30 cellular contexts compared by ENCODE assay signal in the genomic region with DNA sequence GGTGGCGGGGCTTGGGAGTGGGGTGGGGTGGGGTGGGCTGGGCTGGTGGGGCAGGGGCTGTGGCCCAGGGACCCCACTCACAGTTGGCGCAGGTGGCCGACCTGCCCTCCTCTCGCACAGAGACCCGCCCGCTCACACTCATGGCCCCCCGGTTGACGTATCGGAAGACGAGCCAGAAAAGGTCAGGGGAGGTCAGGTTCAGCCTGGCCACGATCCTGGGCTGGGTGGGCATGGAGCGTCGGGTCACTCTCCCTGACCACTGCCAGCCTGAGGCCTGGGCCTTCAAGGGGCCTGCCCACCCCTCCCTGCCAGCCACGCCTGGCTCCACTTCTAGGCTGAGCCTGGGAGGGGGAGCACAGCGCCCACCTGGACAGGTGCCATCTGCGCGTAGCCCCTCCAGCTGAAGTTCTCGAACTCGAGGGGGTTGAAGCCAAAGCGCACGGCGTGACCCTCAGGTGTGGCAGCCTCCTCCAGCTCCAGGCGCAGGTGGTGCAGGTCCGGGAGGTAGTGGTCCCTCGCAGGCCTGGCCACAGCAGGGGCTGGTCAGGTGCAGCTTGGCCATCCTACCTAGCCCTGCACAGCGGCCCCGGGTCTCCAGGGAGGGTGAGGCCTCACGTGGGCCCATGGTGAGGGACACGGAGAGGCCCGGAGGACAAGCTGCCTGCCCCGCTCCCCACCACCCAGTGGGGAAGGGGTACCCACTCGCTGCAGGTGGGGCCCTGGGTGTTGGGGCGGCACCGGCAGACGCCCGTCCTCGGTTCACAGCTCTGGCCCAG.
"Had no signal": no experiment of that assay in that cellular context is flagged by ENCODE, and none has a peak within 500 bp of the region (broad histone marks: within the 10 kb centered on the region; RNA-seq: fewer than 3 reads in every experiment).

No MANE protein-coding gene starts in this region.

- ATAC-seq: activated CD8-positive, alpha-beta T cell treated with anti-CD3 and anti-CD28 coated beads for 36 hours; activated T-cell treated with anti-CD3 and anti-CD28 coated beads, Interleukin-2, amount 50 U/mL, for 72 hours had no signal

- H3K27ac Mint-ChIP-seq: activated CD8-positive, alpha-beta T cell treated with anti-CD3 and anti-CD28 coated beads for 36 hours; activated naive CD4-positive, alpha-beta T cell treated with anti-CD3 and anti-CD28 coated beads, Interleukin-2, amount 50 U/mL, for 24 hours; activated naive CD8-positive, alpha-beta T cell treated with anti-CD3 and anti-CD28 coated beads, Interleukin-2, amount 10 ng/mL, durations not matched to agents 7 days and 5 days; activated T-cell treated with anti-CD3 and anti-CD28 coated beads, Interleukin-2, amount 50 U/mL, for 72 hours; activated T-helper 2 cell treated with anti-CD3 and anti-CD28 coated beads, Interferon-gamma antibody, Interleukin-2, Interleukin-4, amounts not matched to agents 10 μg/mL and 5 μg/mL and 100 μg/mL, durations not matched to agents 14 hours and 24 hours and 36 hours had no signal

- H3K4me1 Mint-ChIP-seq: activated naive CD4-positive, alpha-beta T cell treated with anti-CD3 and anti-CD28 coated beads, Interleukin-2, amount 50 U/mL, for 24 hours; activated naive CD8-positive, alpha-beta T cell treated with anti-CD3 and anti-CD28 coated beads, Interleukin-2, amount 10 ng/mL, durations not matched to agents 7 days and 5 days had no signal

- H3K4me3 Mint-ChIP-seq: activated CD8-positive, alpha-beta T cell treated with anti-CD3 and anti-CD28 coated beads for 36 hours; activated naive CD4-positive, alpha-beta T cell treated with anti-CD3 and anti-CD28 coated beads, Interleukin-2, amount 50 U/mL, for 24 hours; activated naive CD8-positive, alpha-beta T cell treated with anti-CD3 and anti-CD28 coated beads, Interleukin-2, amount 10 ng/mL, durations not matched to agents 7 days and 5 days; activated T-cell treated with anti-CD3 and anti-CD28 coated beads, Interleukin-2, amount 50 U/mL, for 72 hours; central memory CD8-positive, alpha-beta T cell had no signal

- H3K27ac ChIP-seq: ascending aorta, cardiac muscle cell, KMS-11, Peyer's patch, SJCRH30, SK-N-MC, WERI-Rb-1 had no signal

- H3K4me3 ChIP-seq: ascending aorta, cardiac muscle cell, Peyer's patch, SJCRH30, SK-N-MC had no signal

- H3K4me2 ChIP-seq: KMS-11 had no signal

- H3K36me3 Mint-ChIP-seq: activated naive CD4-positive, alpha-beta T cell treated with anti-CD3 and anti-CD28 coated beads, Interleukin-2, amount 50 U/mL, for 24 hours; activated naive CD8-positive, alpha-beta T cell treated with anti-CD3 and anti-CD28 coated beads, Interleukin-2, amount 10 ng/mL, durations not matched to agents 7 days and 5 days had no signal

- H3K4me1 ChIP-seq: ascending aorta, SJCRH30 had no signal

- H3K9ac ChIP-seq: KMS-11 had no signal

- H3K9me3 Mint-ChIP-seq: activated CD8-positive, alpha-beta T cell treated with anti-CD3 and anti-CD28 coated beads for 36 hours; activated naive CD4-positive, alpha-beta T cell treated with anti-CD3 and anti-CD28 coated beads, Interleukin-2, amount 50 U/mL, for 24 hours; activated naive CD8-positive, alpha-beta T cell treated with anti-CD3 and anti-CD28 coated beads, Interleukin-2, amount 10 ng/mL, durations not matched to agents 7 days and 5 days; activated T-cell treated with anti-CD3 and anti-CD28 coated beads, Interleukin-2, amount 50 U/mL, for 72 hours; activated T-helper 2 cell treated with anti-CD3 and anti-CD28 coated beads, Interferon-gamma antibody, Interleukin-2, Interleukin-4, amounts not matched to agents 10 μg/mL and 5 μg/mL and 100 μg/mL, durations not matched to agents 14 hours and 24 hours and 36 hours; central memory CD8-positive, alpha-beta T cell had no signal

- H3K9me3 ChIP-seq: ascending aorta, Peyer's patch, SJCRH30 had no signal

- DNase-seq: activated CD4-positive, alpha-beta T cell treated with anti-CD3 and anti-CD28 coated beads for 1 hour; activated CD4-positive, alpha-beta T cell treated with anti-CD3 and anti-CD28 coated beads for 48 hours; activated CD4-positive, alpha-beta T cell treated with anti-CD3 and anti-CD28 coated beads, Interleukin-2, amount 50 U/mL, for 4 hours; activated CD4-positive, CD25-positive, alpha-beta regulatory T cell; activated CD8-positive, alpha-beta T cell treated with anti-CD3 and anti-CD28 coated beads for 36 hours; activated gamma-delta T cell; activated naive CD4-positive, alpha-beta T cell treated with Interleukin-2 at 50 U/mL for 16 hours; activated naive CD8-positive, alpha-beta T cell treated with anti-CD3 and anti-CD28 coated beads, Interleukin-2, amount 10 ng/mL, durations not matched to agents 7 days and 5 days; activated T-cell treated with anti-CD3 and anti-CD28 coated beads, Interleukin-2, amount 50 U/mL, for 1 hour; activated T-cell treated with anti-CD3 and anti-CD28 coated beads, Interleukin-2, amount 50 U/mL, for 72 hours; amygdala; NCI-H1105 treated with DMSO at 0.1 percent for 48 hours; NCI-H1436; NCI-H1694; NCI-H2029; NCI-H345; NCI-H524 treated with DMSO at 0.1 percent for 48 hours; Peyer's patch; RPMI8226; SHP77; SJCRH30; T1000; WERI-Rb-1 had no signal

- H3K27me3 ChIP-seq: ascending aorta, cardiac muscle cell, Peyer's patch, SJCRH30 had no signal
